ENCODE assay signal across 1 cellular context in genomic region chr19:13881231-13881691, GRCh38.
TF ChIP-seq lines count a peak whose summit lies in the region.

No MANE protein-coding gene starts in this region.

TF ChIP-seq in K562, 482 proteins besides CTCF, POLR2A, EP300 and RAD21:
- TF ChIP-seq ZNF23 (CRISPR knock-in tag; IDR thresholded peaks at IDR 0.05) (no peak), ZNF408 (CRISPR knock-in tag; IDR thresholded peaks at IDR 0.05; ENCODE audit: low read depth) (no peak), CHD2 (IDR thresholded peaks at IDR 0.05; ENCODE audit: low read depth, low read length) (no peak), TBP (optimal IDR thresholded peaks at IDR 0.05; ENCODE audit: low read depth, low read length) (no peak)
